1 cellular context compared by ENCODE assay signal in the genomic region with DNA sequence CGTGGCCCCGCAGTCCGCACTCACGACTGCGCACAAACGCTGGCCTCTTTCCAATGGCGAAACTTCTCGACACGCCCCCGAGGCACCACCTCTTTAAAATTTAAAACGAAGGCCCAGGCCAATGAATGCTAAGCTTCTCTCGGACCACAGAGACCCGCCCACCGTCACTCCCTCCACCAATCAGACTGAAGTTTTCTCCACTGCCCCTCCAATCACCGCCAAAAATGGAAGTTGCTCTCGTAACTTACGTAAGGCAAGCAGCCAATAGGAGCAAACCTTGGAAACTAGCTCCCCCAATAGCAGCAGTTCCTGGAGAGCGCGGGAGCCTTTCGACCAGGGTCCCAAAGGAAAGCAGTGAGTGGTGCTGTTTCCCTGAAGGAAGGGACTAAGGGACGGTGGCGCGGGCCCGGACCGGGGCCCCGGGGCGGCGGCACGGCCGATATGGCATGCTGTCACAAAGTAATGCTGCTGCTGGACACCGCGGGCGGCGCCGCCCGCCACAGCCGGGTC.
A peak's percentile ranks its signal among the peaks of the same experiment; 100 is the strongest.
TF ChIP-seq lines count a peak whose summit lies in the region.

A gene with protein sequence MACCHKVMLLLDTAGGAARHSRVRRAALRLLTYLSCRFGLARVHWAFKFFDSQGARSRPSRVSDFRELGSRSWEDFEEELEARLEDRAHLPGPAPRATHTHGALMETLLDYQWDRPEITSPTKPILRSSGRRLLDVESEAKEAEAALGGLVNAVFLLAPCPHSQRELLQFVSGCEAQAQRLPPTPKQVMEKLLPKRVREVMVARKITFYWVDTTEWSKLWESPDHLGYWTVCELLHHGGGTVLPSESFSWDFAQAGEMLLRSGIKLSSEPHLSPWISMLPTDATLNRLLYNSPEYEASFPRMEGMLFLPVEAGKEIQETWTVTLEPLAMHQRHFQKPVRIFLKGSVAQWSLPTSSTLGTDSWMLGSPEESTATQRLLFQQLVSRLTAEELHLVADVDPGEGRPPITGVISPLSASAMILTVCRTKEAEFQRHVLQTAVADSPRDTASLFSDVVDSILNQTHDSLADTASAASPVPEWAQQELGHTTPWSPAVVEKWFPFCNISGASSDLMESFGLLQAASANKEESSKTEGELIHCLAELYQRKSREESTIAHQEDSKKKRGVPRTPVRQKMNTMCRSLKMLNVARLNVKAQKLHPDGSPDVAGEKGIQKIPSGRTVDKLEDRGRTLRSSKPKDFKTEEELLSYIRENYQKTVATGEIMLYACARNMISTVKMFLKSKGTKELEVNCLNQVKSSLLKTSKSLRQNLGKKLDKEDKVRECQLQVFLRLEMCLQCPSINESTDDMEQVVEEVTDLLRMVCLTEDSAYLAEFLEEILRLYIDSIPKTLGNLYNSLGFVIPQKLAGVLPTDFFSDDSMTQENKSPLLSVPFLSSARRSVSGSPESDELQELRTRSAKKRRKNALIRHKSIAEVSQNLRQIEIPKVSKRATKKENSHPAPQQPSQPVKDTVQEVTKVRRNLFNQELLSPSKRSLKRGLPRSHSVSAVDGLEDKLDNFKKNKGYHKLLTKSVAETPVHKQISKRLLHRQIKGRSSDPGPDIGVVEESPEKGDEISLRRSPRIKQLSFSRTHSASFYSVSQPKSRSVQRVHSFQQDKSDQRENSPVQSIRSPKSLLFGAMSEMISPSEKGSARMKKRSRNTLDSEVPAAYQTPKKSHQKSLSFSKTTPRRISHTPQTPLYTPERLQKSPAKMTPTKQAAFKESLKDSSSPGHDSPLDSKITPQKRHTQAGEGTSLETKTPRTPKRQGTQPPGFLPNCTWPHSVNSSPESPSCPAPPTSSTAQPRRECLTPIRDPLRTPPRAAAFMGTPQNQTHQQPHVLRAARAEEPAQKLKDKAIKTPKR (N-terminal part only) (plus strand): TSS at position 324 of the 510 bp plus-strand sequence. CDS start 118 bp downstream, at position 442.

TF ChIP-seq in HepG2, 621 proteins besides CTCF, POLR2A, EP300 and RAD21 (continued from another document and continues in another):
- TF ChIP-seq, protein P1, sequence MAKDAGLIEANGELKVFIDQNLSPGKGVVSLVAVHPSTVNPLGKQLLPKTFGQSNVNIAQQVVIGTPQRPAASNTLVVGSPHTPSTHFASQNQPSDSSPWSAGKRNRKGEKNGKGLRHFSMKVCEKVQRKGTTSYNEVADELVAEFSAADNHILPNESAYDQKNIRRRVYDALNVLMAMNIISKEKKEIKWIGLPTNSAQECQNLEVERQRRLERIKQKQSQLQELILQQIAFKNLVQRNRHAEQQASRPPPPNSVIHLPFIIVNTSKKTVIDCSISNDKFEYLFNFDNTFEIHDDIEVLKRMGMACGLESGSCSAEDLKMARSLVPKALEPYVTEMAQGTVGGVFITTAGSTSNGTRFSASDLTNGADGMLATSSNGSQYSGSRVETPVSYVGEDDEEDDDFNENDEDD (CRISPR knock-in tag; IDR thresholded peaks at IDR 0.05; ENCODE audit: borderline replicate concordance): peak; percentile 99
- TF ChIP-seq MTF1 (CRISPR knock-in tag; IDR thresholded peaks at IDR 0.05) (no peak), ZMYM2 (CRISPR knock-in tag; IDR thresholded peaks at IDR 0.05) (0 out of 2 replicates have a peak, but pooled peaks have one; percentile 25), HIVEP1 (CRISPR knock-in tag; IDR thresholded peaks at IDR 0.05) (no peak), HMG20A (CRISPR knock-in tag; IDR thresholded peaks at IDR 0.05; ENCODE audit: borderline replicate concordance) (no peak), SNRNP70 (IDR thresholded peaks at IDR 0.05; ENCODE audit: low read depth, low read length) (no peak), XBP1 (CRISPR knock-in tag; IDR thresholded peaks at IDR 0.05) (no peak), RBAK (CRISPR knock-in tag; IDR thresholded peaks at IDR 0.05) (no peak), CAMTA2 (CRISPR knock-in tag; IDR thresholded peaks at IDR 0.05; ENCODE audit: borderline replicate concordance) (no peak), MTF2 (CRISPR knock-in tag; IDR thresholded peaks at IDR 0.05; ENCODE audit: borderline replicate concordance) (no peak), PHF20 (CRISPR knock-in tag; IDR thresholded peaks at IDR 0.05) (no peak; the same call in 1 of the 2 replicates), SMAD1 (CRISPR knock-in tag; IDR thresholded peaks at IDR 0.05; ENCODE audit: borderline replicate concordance, low read depth) (no peak), NR2C2 (CRISPR knock-in tag; IDR thresholded peaks at IDR 0.05; ENCODE audit: borderline replicate concordance) (no peak), PHF21A (CRISPR knock-in tag; IDR thresholded peaks at IDR 0.05) (0 out of 2 replicates have a peak, but pooled peaks have one; percentile 35), HOXD1 (CRISPR knock-in tag; IDR thresholded peaks at IDR 0.05) (no peak; the same call in 1 of the 2 replicates), ZNF367 (CRISPR knock-in tag; IDR thresholded peaks at IDR 0.05; ENCODE audit: borderline replicate concordance) (0 out of 2 replicates have a peak, but pooled peaks have one; percentile 27), ZFY (CRISPR knock-in tag; IDR thresholded peaks at IDR 0.05) (no peak; the same call in 1 of the 2 replicates), ELF3 (CRISPR knock-in tag; IDR thresholded peaks at IDR 0.05) (no peak), FOXA3 (CRISPR knock-in tag; IDR thresholded peaks at IDR 0.05) (no peak), ZNF841 (CRISPR knock-in tag; IDR thresholded peaks at IDR 0.05; ENCODE audit: borderline replicate concordance) (peak; percentile 95), ZSCAN25 (CRISPR knock-in tag; IDR thresholded peaks at IDR 0.05) (no peak), ZNF891 (CRISPR knock-in tag; IDR thresholded peaks at IDR 0.05) (0 out of 2 replicates have a peak, but pooled peaks have one; percentile 40)
- TF ChIP-seq, protein P2, sequence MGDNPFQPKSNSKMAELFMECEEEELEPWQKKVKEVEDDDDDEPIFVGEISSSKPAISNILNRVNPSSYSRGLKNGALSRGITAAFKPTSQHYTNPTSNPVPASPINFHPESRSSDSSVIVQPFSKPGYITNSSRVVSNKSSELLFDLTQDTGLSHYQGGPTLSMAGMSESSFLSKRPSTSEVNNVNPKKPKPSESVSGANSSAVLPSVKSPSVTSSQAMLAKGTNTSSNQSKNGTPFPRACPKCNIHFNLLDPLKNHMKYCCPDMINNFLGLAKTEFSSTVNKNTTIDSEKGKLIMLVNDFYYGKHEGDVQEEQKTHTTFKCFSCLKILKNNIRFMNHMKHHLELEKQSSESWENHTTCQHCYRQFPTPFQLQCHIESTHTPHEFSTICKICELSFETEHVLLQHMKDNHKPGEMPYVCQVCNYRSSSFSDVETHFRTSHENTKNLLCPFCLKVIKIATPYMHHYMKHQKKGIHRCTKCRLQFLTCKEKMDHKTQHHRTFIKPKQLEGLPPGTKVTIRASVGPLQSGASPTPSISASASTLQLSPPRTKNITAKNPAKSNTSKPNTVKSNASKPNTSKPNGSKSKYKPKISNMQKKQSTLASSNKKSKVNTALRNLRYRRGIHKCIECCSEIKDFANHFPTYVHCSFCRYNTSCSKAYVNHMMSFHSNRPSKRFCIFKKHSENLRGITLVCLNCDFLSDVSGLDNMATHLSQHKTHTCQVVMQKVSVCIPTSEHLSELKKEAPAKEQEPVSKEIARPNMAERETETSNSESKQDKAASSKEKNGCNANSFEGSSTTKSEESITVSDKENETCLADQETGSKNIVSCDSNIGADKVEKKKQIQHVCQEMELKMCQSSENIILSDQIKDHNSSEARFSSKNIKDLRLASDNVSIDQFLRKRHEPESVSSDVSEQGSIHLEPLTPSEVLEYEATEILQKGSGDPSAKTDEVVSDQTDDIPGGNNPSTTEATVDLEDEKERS (CRISPR knock-in tag; IDR thresholded peaks at IDR 0.05): no peak
- TF ChIP-seq, protein P3, sequence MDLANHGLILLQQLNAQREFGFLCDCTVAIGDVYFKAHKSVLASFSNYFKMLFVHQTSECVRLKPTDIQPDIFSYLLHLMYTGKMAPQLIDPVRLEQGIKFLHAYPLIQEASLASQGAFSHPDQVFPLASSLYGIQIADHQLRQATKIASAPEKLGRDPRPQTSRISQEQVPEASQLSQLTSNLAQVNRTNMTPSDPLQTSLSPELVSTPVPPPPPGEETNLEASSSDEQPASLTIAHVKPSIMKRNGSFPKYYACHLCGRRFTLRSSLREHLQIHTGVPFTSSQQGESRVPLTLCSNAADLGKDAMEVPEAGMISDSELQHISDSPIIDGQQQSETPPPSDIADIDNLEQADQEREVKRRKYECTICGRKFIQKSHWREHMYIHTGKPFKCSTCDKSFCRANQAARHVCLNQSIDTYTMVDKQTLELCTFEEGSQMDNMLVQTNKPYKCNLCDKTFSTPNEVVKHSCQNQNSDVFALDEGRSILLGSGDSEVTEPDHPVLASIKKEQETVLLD (CRISPR knock-in tag; IDR thresholded peaks at IDR 0.05; ENCODE audit: low read depth): peak; percentile 81
- TF ChIP-seq, protein P4, sequence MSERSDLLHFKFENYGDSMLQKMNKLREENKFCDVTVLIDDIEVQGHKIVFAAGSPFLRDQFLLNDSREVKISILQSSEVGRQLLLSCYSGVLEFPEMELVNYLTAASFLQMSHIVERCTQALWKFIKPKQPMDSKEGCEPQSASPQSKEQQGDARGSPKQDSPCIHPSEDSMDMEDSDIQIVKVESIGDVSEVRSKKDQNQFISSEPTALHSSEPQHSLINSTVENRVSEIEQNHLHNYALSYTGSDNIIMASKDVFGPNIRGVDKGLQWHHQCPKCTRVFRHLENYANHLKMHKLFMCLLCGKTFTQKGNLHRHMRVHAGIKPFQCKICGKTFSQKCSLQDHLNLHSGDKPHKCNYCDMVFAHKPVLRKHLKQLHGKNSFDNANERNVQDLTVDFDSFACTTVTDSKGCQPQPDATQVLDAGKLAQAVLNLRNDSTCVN (CRISPR knock-in tag; IDR thresholded peaks at IDR 0.05; ENCODE audit: borderline replicate concordance): no peak
- TF ChIP-seq, protein P5, sequence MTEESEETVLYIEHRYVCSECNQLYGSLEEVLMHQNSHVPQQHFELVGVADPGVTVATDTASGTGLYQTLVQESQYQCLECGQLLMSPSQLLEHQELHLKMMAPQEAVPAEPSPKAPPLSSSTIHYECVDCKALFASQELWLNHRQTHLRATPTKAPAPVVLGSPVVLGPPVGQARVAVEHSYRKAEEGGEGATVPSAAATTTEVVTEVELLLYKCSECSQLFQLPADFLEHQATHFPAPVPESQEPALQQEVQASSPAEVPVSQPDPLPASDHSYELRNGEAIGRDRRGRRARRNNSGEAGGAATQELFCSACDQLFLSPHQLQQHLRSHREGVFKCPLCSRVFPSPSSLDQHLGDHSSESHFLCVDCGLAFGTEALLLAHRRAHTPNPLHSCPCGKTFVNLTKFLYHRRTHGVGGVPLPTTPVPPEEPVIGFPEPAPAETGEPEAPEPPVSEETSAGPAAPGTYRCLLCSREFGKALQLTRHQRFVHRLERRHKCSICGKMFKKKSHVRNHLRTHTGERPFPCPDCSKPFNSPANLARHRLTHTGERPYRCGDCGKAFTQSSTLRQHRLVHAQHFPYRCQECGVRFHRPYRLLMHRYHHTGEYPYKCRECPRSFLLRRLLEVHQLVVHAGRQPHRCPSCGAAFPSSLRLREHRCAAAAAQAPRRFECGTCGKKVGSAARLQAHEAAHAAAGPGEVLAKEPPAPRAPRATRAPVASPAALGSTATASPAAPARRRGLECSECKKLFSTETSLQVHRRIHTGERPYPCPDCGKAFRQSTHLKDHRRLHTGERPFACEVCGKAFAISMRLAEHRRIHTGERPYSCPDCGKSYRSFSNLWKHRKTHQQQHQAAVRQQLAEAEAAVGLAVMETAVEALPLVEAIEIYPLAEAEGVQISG (CRISPR knock-in tag; IDR thresholded peaks at IDR 0.05): peak; percentile 45; the same call in 1 of the 2 replicates
- TF ChIP-seq, protein P6, sequence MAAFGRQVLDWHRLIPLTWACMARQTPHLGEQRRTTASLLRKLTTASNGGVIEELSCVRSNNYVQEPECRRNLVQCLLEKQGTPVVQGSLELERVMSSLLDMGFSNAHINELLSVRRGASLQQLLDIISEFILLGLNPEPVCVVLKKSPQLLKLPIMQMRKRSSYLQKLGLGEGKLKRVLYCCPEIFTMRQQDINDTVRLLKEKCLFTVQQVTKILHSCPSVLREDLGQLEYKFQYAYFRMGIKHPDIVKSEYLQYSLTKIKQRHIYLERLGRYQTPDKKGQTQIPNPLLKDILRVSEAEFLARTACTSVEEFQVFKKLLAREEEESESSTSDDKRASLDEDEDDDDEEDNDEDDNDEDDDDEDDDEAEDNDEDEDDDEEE (CRISPR knock-in tag; IDR thresholded peaks at IDR 0.05): no peak
- TF ChIP-seq, protein P7, sequence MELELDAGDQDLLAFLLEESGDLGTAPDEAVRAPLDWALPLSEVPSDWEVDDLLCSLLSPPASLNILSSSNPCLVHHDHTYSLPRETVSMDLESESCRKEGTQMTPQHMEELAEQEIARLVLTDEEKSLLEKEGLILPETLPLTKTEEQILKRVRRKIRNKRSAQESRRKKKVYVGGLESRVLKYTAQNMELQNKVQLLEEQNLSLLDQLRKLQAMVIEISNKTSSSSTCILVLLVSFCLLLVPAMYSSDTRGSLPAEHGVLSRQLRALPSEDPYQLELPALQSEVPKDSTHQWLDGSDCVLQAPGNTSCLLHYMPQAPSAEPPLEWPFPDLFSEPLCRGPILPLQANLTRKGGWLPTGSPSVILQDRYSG (CRISPR knock-in tag; IDR thresholded peaks at IDR 0.05): no peak
- TF ChIP-seq, protein P8, sequence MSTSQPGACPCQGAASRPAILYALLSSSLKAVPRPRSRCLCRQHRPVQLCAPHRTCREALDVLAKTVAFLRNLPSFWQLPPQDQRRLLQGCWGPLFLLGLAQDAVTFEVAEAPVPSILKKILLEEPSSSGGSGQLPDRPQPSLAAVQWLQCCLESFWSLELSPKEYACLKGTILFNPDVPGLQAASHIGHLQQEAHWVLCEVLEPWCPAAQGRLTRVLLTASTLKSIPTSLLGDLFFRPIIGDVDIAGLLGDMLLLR (CRISPR knock-in tag; IDR thresholded peaks at IDR 0.05): no peak
- TF ChIP-seq, protein P9, sequence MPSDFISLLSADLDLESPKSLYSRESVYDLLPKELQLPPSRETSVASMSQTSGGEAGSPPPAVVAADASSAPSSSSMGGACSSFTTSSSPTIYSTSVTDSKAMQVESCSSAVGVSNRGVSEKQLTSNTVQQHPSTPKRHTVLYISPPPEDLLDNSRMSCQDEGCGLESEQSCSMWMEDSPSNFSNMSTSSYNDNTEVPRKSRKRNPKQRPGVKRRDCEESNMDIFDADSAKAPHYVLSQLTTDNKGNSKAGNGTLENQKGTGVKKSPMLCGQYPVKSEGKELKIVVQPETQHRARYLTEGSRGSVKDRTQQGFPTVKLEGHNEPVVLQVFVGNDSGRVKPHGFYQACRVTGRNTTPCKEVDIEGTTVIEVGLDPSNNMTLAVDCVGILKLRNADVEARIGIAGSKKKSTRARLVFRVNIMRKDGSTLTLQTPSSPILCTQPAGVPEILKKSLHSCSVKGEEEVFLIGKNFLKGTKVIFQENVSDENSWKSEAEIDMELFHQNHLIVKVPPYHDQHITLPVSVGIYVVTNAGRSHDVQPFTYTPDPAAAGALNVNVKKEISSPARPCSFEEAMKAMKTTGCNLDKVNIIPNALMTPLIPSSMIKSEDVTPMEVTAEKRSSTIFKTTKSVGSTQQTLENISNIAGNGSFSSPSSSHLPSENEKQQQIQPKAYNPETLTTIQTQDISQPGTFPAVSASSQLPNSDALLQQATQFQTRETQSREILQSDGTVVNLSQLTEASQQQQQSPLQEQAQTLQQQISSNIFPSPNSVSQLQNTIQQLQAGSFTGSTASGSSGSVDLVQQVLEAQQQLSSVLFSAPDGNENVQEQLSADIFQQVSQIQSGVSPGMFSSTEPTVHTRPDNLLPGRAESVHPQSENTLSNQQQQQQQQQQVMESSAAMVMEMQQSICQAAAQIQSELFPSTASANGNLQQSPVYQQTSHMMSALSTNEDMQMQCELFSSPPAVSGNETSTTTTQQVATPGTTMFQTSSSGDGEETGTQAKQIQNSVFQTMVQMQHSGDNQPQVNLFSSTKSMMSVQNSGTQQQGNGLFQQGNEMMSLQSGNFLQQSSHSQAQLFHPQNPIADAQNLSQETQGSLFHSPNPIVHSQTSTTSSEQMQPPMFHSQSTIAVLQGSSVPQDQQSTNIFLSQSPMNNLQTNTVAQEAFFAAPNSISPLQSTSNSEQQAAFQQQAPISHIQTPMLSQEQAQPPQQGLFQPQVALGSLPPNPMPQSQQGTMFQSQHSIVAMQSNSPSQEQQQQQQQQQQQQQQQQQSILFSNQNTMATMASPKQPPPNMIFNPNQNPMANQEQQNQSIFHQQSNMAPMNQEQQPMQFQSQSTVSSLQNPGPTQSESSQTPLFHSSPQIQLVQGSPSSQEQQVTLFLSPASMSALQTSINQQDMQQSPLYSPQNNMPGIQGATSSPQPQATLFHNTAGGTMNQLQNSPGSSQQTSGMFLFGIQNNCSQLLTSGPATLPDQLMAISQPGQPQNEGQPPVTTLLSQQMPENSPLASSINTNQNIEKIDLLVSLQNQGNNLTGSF (CRISPR knock-in tag; IDR thresholded peaks at IDR 0.05): no peak
